Comparison of ENCODE assay signal across 9 cellular contexts in genomic region chr14:73025544-73025943, GRCh38. TPM values are rescaled to one million over a fixed set of nuclear protein-coding genes. Genes with fewer than 3 reads are reported as not detected.
DNase-seq lines count a peak whose midpoint lies in the region; ATAC-seq and TF ChIP-seq lines count a peak whose summit lies in the region.
"Had no signal": no experiment of that assay in that cellular context is flagged by ENCODE, and none has a peak within 500 bp of the region (broad histone marks: within the 10 kb centered on the region; RNA-seq: fewer than 3 reads in every experiment).

No MANE protein-coding gene starts in this region.

- H3K27ac ChIP-seq in VCaP = peak overlapping the region; percentile 52; the same call in 1 of the 2 replicates

- peak overlapping the region; percentile 95 for H3K4me3 Mint-ChIP-seq in activated CD4-positive, alpha-beta T cell treated with anti-CD3 and anti-CD28 coated beads, Interleukin-2, amount 10 ng/mL, durations not matched to agents 24 days and 14 days

- peak overlapping the region; percentile 81 for H3K4me2 ChIP-seq in skeletal muscle satellite cell (ENCODE audit: low read length)

- TF ChIP-seq CTCF in VCaP (conservative IDR thresholded peaks at IDR 0.05) (no peak), fibroblast of pulmonary artery (IDR thresholded peaks at IDR 0.05; ENCODE audit: low read length, missing control alignments) (peak; percentile 1), mucosa of descending colon (IDR thresholded peaks at IDR 0.05) (no peak)

- no peaks in the 10 kb centered on the region for H3K27me3 Mint-ChIP-seq in activated CD4-positive, alpha-beta T cell treated with anti-CD3 and anti-CD28 coated beads, Interleukin-2, amount 10 ng/mL, durations not matched to agents 24 days and 14 days

- DNase-seq in activated CD4-positive, alpha-beta T cell treated with anti-CD3 and anti-CD28 coated beads, Interleukin-2, amount 10 ng/mL, durations not matched to agents 24 days and 14 days = no peak
- no peak for DNase-seq in activated CD4-positive, alpha-beta T cell treated with anti-CD3 and anti-CD28 coated beads for 48 hours
- peak; percentile 40 for DNase-seq in fibroblast of pulmonary artery (ENCODE audit: low read depth)
- DNase-seq in stimulated activated CD4-positive, alpha-beta T cell treated with anti-CD3 and anti-CD28 coated beads, Interleukin-12 subunit alpha, Interleukin-12 subunit beta, amount 100 ng/mL, for 4 hours = no peak
- no peak for DNase-seq in mucosa of descending colon
- DNase-seq: RPMI8226 had no signal

- H3K4me3 ChIP-seq in fibroblast of pulmonary artery (replicated peaks; ENCODE audit: low read depth, low read length) = peak overlapping the region; percentile 87
- H3K4me3 ChIP-seq in skeletal muscle satellite cell (ENCODE audit: low read length) = peak overlapping the region; percentile 82
- H3K4me3 ChIP-seq in mucosa of descending colon = no peak overlapping the region

- H3K36me3 Mint-ChIP-seq in activated CD4-positive, alpha-beta T cell treated with anti-CD3 and anti-CD28 coated beads, Interleukin-2, amount 10 ng/mL, durations not matched to agents 24 days and 14 days (ENCODE audit: low read depth) = peaks cover 24% of the 10 kb centered on the region

- H3K4me1 ChIP-seq in skeletal muscle satellite cell (ENCODE audit: control insufficient read depth, insufficient read depth, low read length) (peaks cover 15% of the 10 kb centered on the region), mucosa of descending colon (ENCODE audit: low read depth) (peaks cover 8% of the 10 kb centered on the region)

- H3K9me3 ChIP-seq in skeletal muscle satellite cell (replicated peaks; ENCODE audit: low read length) (no peaks in the 10 kb centered on the region), mucosa of descending colon (no peaks in the 10 kb centered on the region)

- peaks cover 38% of the 10 kb centered on the region for H3K4me1 Mint-ChIP-seq in activated CD4-positive, alpha-beta T cell treated with anti-CD3 and anti-CD28 coated beads, Interleukin-2, amount 10 ng/mL, durations not matched to agents 24 days and 14 days

- H3K27ac Mint-ChIP-seq in activated CD4-positive, alpha-beta T cell treated with anti-CD3 and anti-CD28 coated beads, Interleukin-2, amount 10 ng/mL, durations not matched to agents 24 days and 14 days = no peak overlapping the region

- H3K36me3 ChIP-seq in skeletal muscle satellite cell (ENCODE audit: insufficient read depth, low read length) = peaks cover 19% of the 10 kb centered on the region
- H3K36me3 ChIP-seq in mucosa of descending colon (ENCODE audit: low read depth) = peaks cover 3% of the 10 kb centered on the region

- intact Hi-C loops in activated CD4-positive, alpha-beta T cell treated with anti-CD3 and anti-CD28 coated beads, Interleukin-2, amount 10 ng/mL, durations not matched to agents 24 days and 14 days (cut with micrococcal nuclease) = loop anchor here (5.0 kb wide), 1 partner anchor 112 kb away; the partner anchor contains the start of gene PSEN1
- intact Hi-C loops in mucosa of descending colon (cut with DNase I, micrococcal nuclease) = no loop called here

- no peak for ATAC-seq in GM21526 (IDR thresholded peaks at IDR 0.05; ENCODE audit: low FRiP score, unreplicated experiment)
- no peak for ATAC-seq in mucosa of descending colon

- H3K9me3 Mint-ChIP-seq in activated CD4-positive, alpha-beta T cell treated with anti-CD3 and anti-CD28 coated beads, Interleukin-2, amount 10 ng/mL, durations not matched to agents 24 days and 14 days = peaks cover 6% of the 10 kb centered on the region

- peak overlapping the region; percentile 85 for H3K9ac ChIP-seq in skeletal muscle satellite cell (ENCODE audit: low read depth, low read length)

- no peaks in the 10 kb centered on the region for H3K27me3 ChIP-seq in skeletal muscle satellite cell (ENCODE audit: control insufficient read depth, insufficient read depth, low read length)

RNA-seq across cellular contexts. Expression of gene ZFYVE1, which starts 1.4 kb away (rescaled TPM):
- 7.4 and 9.1 TPM in 2 replicates for total RNA-seq in activated CD4-positive, alpha-beta T cell treated with anti-CD3 and anti-CD28 coated beads, Interleukin-2, amount 10 ng/mL, durations not matched to agents 24 days and 14 days
- total RNA-seq in skeletal muscle satellite cell (2012; rRNA removed) = 9.6 and 12.2 TPM in 2 replicates
- total RNA-seq in mucosa of descending colon = 10 to 100 TPM; 15.5 to 26.0 (median 19.9) TPM

RNA-seq across cellular contexts. Expression of gene RBM25, which starts 32.8 kb away (rescaled TPM):
- 127 and 131 TPM in 2 replicates for total RNA-seq in activated CD4-positive, alpha-beta T cell treated with anti-CD3 and anti-CD28 coated beads, Interleukin-2, amount 10 ng/mL, durations not matched to agents 24 days and 14 days
- 28.9 and 33.0 TPM in 2 replicates for total RNA-seq in skeletal muscle satellite cell (2012; rRNA removed)
- total RNA-seq in mucosa of descending colon = 10 to 100 TPM; 66.0 to 68.7 (median 66.2) TPM
